In the genomic region with DNA sequence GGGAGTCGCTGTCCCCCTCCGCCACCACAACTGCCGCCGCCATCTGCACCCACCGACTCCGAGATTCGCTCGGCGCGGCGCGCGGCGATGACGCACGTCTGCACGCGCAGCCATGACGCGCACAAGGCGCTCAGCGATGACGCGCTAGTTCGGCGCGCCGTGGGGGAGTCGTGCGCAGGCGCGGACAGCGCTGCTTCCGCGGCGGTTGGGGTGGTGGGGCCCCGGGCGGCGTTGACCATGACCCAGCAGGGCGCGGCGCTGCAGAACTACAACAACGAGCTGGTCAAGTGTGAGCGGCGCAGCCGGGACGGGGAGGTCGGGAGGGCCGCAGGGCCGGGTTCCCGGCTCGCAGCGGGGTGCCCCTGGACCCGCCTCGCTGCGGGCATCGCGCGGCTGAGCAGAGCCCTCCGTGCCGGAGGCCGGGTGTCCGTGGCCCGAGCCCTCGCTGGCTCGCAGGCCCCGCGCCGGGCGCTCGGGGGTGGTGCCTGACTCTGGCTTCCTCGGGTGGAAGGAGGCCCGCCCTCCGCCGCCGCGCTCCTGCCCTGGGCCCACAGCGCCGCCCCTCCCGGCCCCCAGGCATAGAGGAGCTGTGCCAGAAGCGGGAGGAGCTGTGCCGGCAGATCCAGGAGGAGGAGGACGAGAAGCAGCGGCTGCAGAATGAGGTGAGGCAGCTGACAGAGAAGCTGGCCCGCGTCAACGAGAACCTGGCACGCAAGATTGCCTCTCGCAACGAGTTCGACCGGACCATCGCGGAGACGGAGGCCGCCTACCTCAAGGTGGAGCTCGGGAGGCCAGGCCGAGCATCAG, we compare ENCODE assay signal across 8 cellular contexts. TPM values are rescaled to one million over a fixed set of nuclear protein-coding genes. Genes with fewer than 3 reads are reported as not detected.
A peak's percentile ranks its signal among the peaks of the same experiment; 100 is the strongest.
DNase-seq lines count a peak whose midpoint lies in the region; ATAC-seq and TF ChIP-seq lines count a peak whose summit lies in the region.

Gene ANAPC2, minus strand, starts transcription at position 71 of the 807 bp plus-strand sequence. Its CDS starts 28 bp downstream, at position 43.
Gene SSNA1, plus strand, starts transcription at position 187 of the 807 bp plus-strand sequence. Its CDS starts 51 bp downstream, at position 238.

- no peaks in the 10 kb centered on the region for H3K27me3 ChIP-seq in BLaER1
- no peaks in the 10 kb centered on the region for H3K27me3 ChIP-seq in liver (ENCODE audit: control insufficient read depth in 4 of 4, insufficient read depth in 4 of 4, low read length in 3 of 4)

- intact Hi-C loops in dendritic cell treated with granulocyte-macrophage colony-stimulating factor and Interleukin-4, amounts not matched to agents 40 ng/mL and 50 ng/mL, for 4 days (cut with micrococcal nuclease): loop anchor here (1.0 to 5.0 kb wide), 2 partner anchors 17 to 34 kb away; partner anchors contain the start of genes NDOR1, RNF208 and TMEM203

- peaks cover 86% of the 10 kb centered on the region for H4K20me1 ChIP-seq in BLaER1

- H3K4me1 ChIP-seq in BLaER1 (peaks cover 67% of the 10 kb centered on the region), liver (ENCODE audit: control insufficient read depth in 4 of 4, insufficient read depth in 4 of 4, low read length in 3 of 4) (peaks cover 19 to 50% (median 40%) of the 10 kb centered on the region in 4 donors)

- H3K9me3 Mint-ChIP-seq in dendritic cell treated with granulocyte-macrophage colony-stimulating factor and Interleukin-4, amounts not matched to agents 40 ng/mL and 50 ng/mL, for 4 days: no peaks in the 10 kb centered on the region

- H3K27ac ChIP-seq in BLaER1: peak within 1 kb of the TSS; percentile 91
- H3K27ac ChIP-seq in liver (ENCODE audit: low read depth in 1 of 2, low read length in 2 of 2): peak within 1 kb of the TSS; percentile 90 to 92

- peak in 1 of 2 donors; percentile 55 for TF ChIP-seq RAD21 in liver (IDR thresholded peaks at IDR 0.05)

- H3K9me3 ChIP-seq in BLaER1: no peaks in the 10 kb centered on the region
- no peaks in the 10 kb centered on the region for H3K9me3 ChIP-seq in liver (ENCODE audit: control insufficient read depth in 4 of 4, low read length in 3 of 4)

- H3K4me1 Mint-ChIP-seq in dendritic cell treated with granulocyte-macrophage colony-stimulating factor and Interleukin-4, amounts not matched to agents 40 ng/mL and 50 ng/mL, for 4 days (ENCODE audit: low read depth): peaks cover 63% of the 10 kb centered on the region

- peak within 1 kb of the TSS; percentile 96 for H3K4me3 Mint-ChIP-seq in dendritic cell treated with granulocyte-macrophage colony-stimulating factor and Interleukin-4, amounts not matched to agents 40 ng/mL and 50 ng/mL, for 4 days

- peak within 1 kb of the TSS; percentile 85 for H3K9ac ChIP-seq in BLaER1
- peak within 1 kb of the TSS; percentile 64 to 76 for H3K9ac ChIP-seq in liver (ENCODE audit: low read depth in 1 of 2, low read length in 2 of 2)

- peak; percentile 12 for TF ChIP-seq CTCF in liver (IDR thresholded peaks at IDR 0.05; ENCODE audit: low read depth, low read length, missing input control)

- DNase-seq in GM19238 (ENCODE audit: insufficient read length, low spot score) (peak; percentile 92), NCI-H69 (lab: John Stamatoyannopoulos, UW) (peak; percentile 97)
- peak; percentile 93 for DNase-seq in activated CD4-positive, alpha-beta T cell treated with anti-CD3 and anti-CD28 coated beads, Interleukin-2, amount 50 U/mL, for 1 hour
- DNase-seq in stimulated activated CD4-positive, alpha-beta T cell treated with anti-CD3 and anti-CD28 coated beads, Interleukin-4, amount 100 ng/mL, for 24 hours: peak; percentile 92

- H3K4me3 ChIP-seq in BLaER1: peak within 1 kb of the TSS; percentile 87
- H3K4me3 ChIP-seq in liver (ENCODE audit: low read depth in 1 of 3, low read length in 3 of 3): peak within 1 kb of the TSS; percentile 74 to 92 (median 86)

- no peaks in the 10 kb centered on the region for H3K27me3 Mint-ChIP-seq in dendritic cell treated with granulocyte-macrophage colony-stimulating factor and Interleukin-4, amounts not matched to agents 40 ng/mL and 50 ng/mL, for 4 days

- H3K27ac Mint-ChIP-seq in dendritic cell treated with granulocyte-macrophage colony-stimulating factor and Interleukin-4, amounts not matched to agents 40 ng/mL and 50 ng/mL, for 4 days: peak within 1 kb of the TSS; percentile 90

- peak within 1 kb of the TSS; percentile 100 for H3K4me2 ChIP-seq in BLaER1

- ATAC-seq in HG03442 (IDR thresholded peaks at IDR 0.05; ENCODE audit: unreplicated experiment): peak; percentile 75

- H3K36me3 ChIP-seq in BLaER1 (peaks cover 77% of the 10 kb centered on the region), liver (ENCODE audit: control insufficient read depth in 4 of 4, insufficient read depth in 3 of 4, low read depth in 1 of 4, low read length in 3 of 4) (peaks cover 6 to 38% (median 7%) of the 10 kb centered on the region in 4 donors)

- under 1% methylated on average over 98 of the region's 98 CpGs for WGBS in liver

- peaks cover 86% of the 10 kb centered on the region for H3K36me3 Mint-ChIP-seq in dendritic cell treated with granulocyte-macrophage colony-stimulating factor and Interleukin-4, amounts not matched to agents 40 ng/mL and 50 ng/mL, for 4 days (ENCODE audit: low read depth)

TF ChIP-seq in liver, 16 proteins besides CTCF, POLR2A, EP300 and RAD21:
- TF ChIP-seq NR2F2 (IDR thresholded peaks at IDR 0.05) (no peak), TAF1 (conservative IDR thresholded peaks at IDR 0.05) (no peak), HNF4A (conservative IDR thresholded peaks at IDR 0.05) (no peak), MAX (IDR thresholded peaks at IDR 0.05) (no peak), SP1 (IDR thresholded peaks at IDR 0.05) (peak; percentile 22), GABPA (IDR thresholded peaks at IDR 0.05 in 1 of 2, conservative IDR thresholded peaks at IDR 0.05 in 1 of 2) (peak in 1 of 2 donors; percentile 87)
- TF ChIP-seq, protein P1, sequence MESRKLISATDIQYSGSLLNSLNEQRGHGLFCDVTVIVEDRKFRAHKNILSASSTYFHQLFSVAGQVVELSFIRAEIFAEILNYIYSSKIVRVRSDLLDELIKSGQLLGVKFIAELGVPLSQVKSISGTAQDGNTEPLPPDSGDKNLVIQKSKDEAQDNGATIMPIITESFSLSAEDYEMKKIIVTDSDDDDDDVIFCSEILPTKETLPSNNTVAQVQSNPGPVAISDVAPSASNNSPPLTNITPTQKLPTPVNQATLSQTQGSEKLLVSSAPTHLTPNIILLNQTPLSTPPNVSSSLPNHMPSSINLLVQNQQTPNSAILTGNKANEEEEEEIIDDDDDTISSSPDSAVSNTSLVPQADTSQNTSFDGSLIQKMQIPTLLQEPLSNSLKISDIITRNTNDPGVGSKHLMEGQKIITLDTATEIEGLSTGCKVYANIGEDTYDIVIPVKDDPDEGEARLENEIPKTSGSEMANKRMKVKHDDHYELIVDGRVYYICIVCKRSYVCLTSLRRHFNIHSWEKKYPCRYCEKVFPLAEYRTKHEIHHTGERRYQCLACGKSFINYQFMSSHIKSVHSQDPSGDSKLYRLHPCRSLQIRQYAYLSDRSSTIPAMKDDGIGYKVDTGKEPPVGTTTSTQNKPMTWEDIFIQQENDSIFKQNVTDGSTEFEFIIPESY (IDR thresholded peaks at IDR 0.05): no peak

RNA-seq across cellular contexts. Expression of gene ANAPC2, which starts in this region (rescaled TPM):
- total RNA-seq in liver: 10 to 100 TPM; 19.4 to 32.6 TPM
- polyA plus RNA-seq in liver: 10 to 100 TPM in 1 of 2 donors, 1 to 10 TPM in 1; 9.3 to 19.9 TPM

RNA-seq across cellular contexts. Expression of gene SSNA1, which starts in this region (rescaled TPM):
- 10 to 100 TPM; 29.8 to 37.5 TPM for total RNA-seq in liver
- 10 to 100 TPM; 43.1 to 44.2 TPM for polyA plus RNA-seq in liver

Comparison
In these comparisons a context has a peak if more than half of its experiments do, and no peak if none do; other contexts are left out.
1. Peak in every context shown above with its lines: DNase-seq, ATAC-seq, H3K4me3 ChIP-seq and H3K27ac ChIP-seq.